16 cellular contexts compared by ENCODE assay signal in the genomic region with DNA sequence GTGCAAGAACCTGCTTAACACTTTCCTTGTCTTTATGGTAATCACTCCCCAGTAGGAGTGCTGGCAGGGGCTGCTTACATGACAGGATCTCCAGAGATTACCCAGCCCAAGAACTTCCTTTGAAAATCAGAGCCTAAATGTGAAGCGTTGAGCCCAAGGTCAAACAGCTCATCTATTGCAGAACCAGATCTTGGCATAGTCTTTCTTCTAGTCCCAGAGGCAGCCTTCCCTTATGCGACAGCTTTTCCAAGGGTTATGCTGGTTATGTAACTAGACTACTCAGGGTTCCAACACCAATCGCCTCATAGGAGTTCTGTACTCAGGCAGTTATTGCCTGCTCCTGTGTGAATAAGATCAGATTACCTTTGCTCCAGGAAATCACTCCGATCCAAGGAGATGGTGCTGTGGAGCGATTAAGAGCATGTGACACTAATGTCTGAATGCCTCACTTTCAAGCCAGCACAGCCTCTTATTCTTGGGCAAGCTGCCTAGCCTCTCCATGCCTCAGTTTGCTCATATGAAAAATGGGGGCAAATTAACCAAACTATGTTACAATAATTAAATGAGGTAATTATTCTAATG. TPM values are rescaled to one million over a fixed set of nuclear protein-coding genes. Genes with fewer than 3 reads are reported as not detected.
A peak's percentile ranks its signal among the peaks of the same experiment; 100 is the strongest.
DNase-seq lines count a peak whose midpoint lies in the region; ATAC-seq, FAIRE-seq and TF ChIP-seq lines count a peak whose summit lies in the region.
"Had no signal": no experiment of that assay in that cellular context is flagged by ENCODE, and none has a peak within 500 bp of the region (broad histone marks: within the 10 kb centered on the region; RNA-seq: fewer than 3 reads in every experiment).

No MANE protein-coding gene starts in this region.

- intact Hi-C loops in tibial artery (cut with DNase I; ENCODE audit: low total_unique reads) = loop anchor here (10.0 kb wide), 1 partner anchor 65 kb away; no protein-coding TSS in a partner anchor

- H3K36me3 Mint-ChIP-seq in astrocyte (ENCODE audit: low read depth, unreplicated experiment) = no peaks in the 10 kb centered on the region
- no peaks in the 10 kb centered on the region for H3K36me3 Mint-ChIP-seq in stimulated activated memory B cell treated with anti-CD40 and anti-IgM and Interleukin-4, amounts not matched to agents 10 μg/mL and 1 μg/mL and 100 μg/mL, for 72 hours
- H3K36me3 Mint-ChIP-seq: activated CD4-positive, alpha-beta memory T cell treated with anti-CD3 and anti-CD28 coated beads for 36 hours had no signal

- H3K4me2 ChIP-seq in astrocyte (ENCODE audit: low read length) = no peak overlapping the region

- no peak overlapping the region for H2AFZ ChIP-seq in astrocyte (ENCODE audit: low read depth, low read length)

- no peaks in the 10 kb centered on the region for H3K9me3 ChIP-seq in astrocyte (ENCODE audit: insufficient read depth, low read depth, low read length)
- no peaks in the 10 kb centered on the region for H3K9me3 ChIP-seq in tibial artery

- no peak for FAIRE-seq in astrocyte (lab: Jason Lieb, UNC)

- H3K27ac ChIP-seq in astrocyte (ENCODE audit: low read depth, low read length) (no peak overlapping the region), tibial artery (peak overlapping the region; percentile 12 to 22), caudate nucleus (ENCODE audit: low read depth, low read length) (no peak overlapping the region)

- H3K27me3 ChIP-seq in astrocyte (ENCODE audit: insufficient read depth, low read length) (no peaks in the 10 kb centered on the region), tibial artery (no peaks in the 10 kb centered on the region)

- peaks cover 2% of the 10 kb centered on the region for H3K9me3 Mint-ChIP-seq in astrocyte (ENCODE audit: unreplicated experiment)
- H3K9me3 Mint-ChIP-seq in stimulated activated memory B cell treated with anti-CD40 and anti-IgM and Interleukin-4, amounts not matched to agents 10 μg/mL and 1 μg/mL and 100 μg/mL, for 72 hours = no peaks in the 10 kb centered on the region
- H3K9me3 Mint-ChIP-seq: activated CD4-positive, alpha-beta memory T cell treated with anti-CD3 and anti-CD28 coated beads for 36 hours; nephron progenitor cell had no signal

- H3K79me2 ChIP-seq in astrocyte (ENCODE audit: insufficient read depth, low read length) = no peaks in the 10 kb centered on the region

- no peaks in the 10 kb centered on the region for H3K27me3 Mint-ChIP-seq in astrocyte (ENCODE audit: low read depth, unreplicated experiment)
- peaks cover 17% of the 10 kb centered on the region for H3K27me3 Mint-ChIP-seq in stimulated activated memory B cell treated with anti-CD40 and anti-IgM and Interleukin-4, amounts not matched to agents 10 μg/mL and 1 μg/mL and 100 μg/mL, for 72 hours

- H3K4me3 ChIP-seq in astrocyte (ENCODE audit: insufficient read depth, low read depth, low read length) = no peak overlapping the region
- no peak overlapping the region for H3K4me3 ChIP-seq in tibial artery

- H4K20me1 ChIP-seq in astrocyte (ENCODE audit: insufficient read depth, low read length) = no peaks in the 10 kb centered on the region

- TF ChIP-seq CTCF in astrocyte (IDR thresholded peaks at IDR 0.05; ENCODE audit: insufficient read depth, low read depth, low read length) = no peak
- TF ChIP-seq CTCF in tibial artery (IDR thresholded peaks at IDR 0.05) = no peak

- H3K4me3 Mint-ChIP-seq in astrocyte (ENCODE audit: unreplicated experiment) = no peak overlapping the region
- no peak overlapping the region for H3K4me3 Mint-ChIP-seq in stimulated activated memory B cell treated with anti-CD40 and anti-IgM and Interleukin-4, amounts not matched to agents 10 μg/mL and 1 μg/mL and 100 μg/mL, for 72 hours
- H3K4me3 Mint-ChIP-seq: activated CD4-positive, alpha-beta memory T cell treated with anti-CD3 and anti-CD28 coated beads for 36 hours; nephron progenitor cell had no signal

- DNase-seq in NCI-H2107 treated with DMSO at 0.1 percent for 48 hours (lab: John Stamatoyannopoulos, UW; ENCODE audit: unreplicated experiment) = peak; percentile 27
- DNase-seq in NCI-H2107 (lab: John Stamatoyannopoulos, UW) = no peak
- peak; percentile 18 for DNase-seq in astrocyte (ENCODE audit: low read depth)
- DNase-seq in iPS-NIHi11 (ENCODE audit: low spot score) = peak; percentile 60
- DNase-seq in tibial artery = peak in 1 of 2 donors; percentile 24
- no peak for DNase-seq in stimulated activated CD4-positive, alpha-beta T cell treated with anti-CD3 and anti-CD28 coated beads, Interleukin-2, amount 100 ng/mL, for 48 hours
- no peak for DNase-seq in caudate nucleus (lab: John Stamatoyannopoulos, UW)
- DNase-seq: activated CD4-positive, alpha-beta memory T cell treated with anti-CD3 and anti-CD28 coated beads for 36 hours; activated naive CD4-positive, alpha-beta T cell treated with anti-CD3 and anti-CD28 coated beads, Interleukin-2, amount 50 U/mL, for 16 hours; hypothalamus; NCI-H1105; nephron progenitor cell had no signal

- no peak for ATAC-seq in stimulated activated memory B cell treated with anti-CD40 and anti-IgM and Interleukin-4, amounts not matched to agents 10 μg/mL and 1 μg/mL and 100 μg/mL, for 72 hours
- ATAC-seq: Panc1 had no signal

- peaks cover 19% of the 10 kb centered on the region for H3K4me1 Mint-ChIP-seq in astrocyte (ENCODE audit: low read depth, unreplicated experiment)
- peaks cover 23% of the 10 kb centered on the region for H3K4me1 Mint-ChIP-seq in stimulated activated memory B cell treated with anti-CD40 and anti-IgM and Interleukin-4, amounts not matched to agents 10 μg/mL and 1 μg/mL and 100 μg/mL, for 72 hours

- no peak overlapping the region for H3K27ac Mint-ChIP-seq in astrocyte (ENCODE audit: unreplicated experiment)
- H3K27ac Mint-ChIP-seq in stimulated activated memory B cell treated with anti-CD40 and anti-IgM and Interleukin-4, amounts not matched to agents 10 μg/mL and 1 μg/mL and 100 μg/mL, for 72 hours = no peak overlapping the region
- H3K27ac Mint-ChIP-seq: activated CD4-positive, alpha-beta memory T cell treated with anti-CD3 and anti-CD28 coated beads for 36 hours; nephron progenitor cell had no signal

- no peak overlapping the region for H3K9ac ChIP-seq in astrocyte (ENCODE audit: low read length)

- no peaks in the 10 kb centered on the region for H3K36me3 ChIP-seq in astrocyte (ENCODE audit: insufficient read depth, low read length)
- H3K36me3 ChIP-seq in tibial artery = no peaks in the 10 kb centered on the region

- H3K4me1 ChIP-seq in astrocyte (ENCODE audit: insufficient read depth, low read length) (peaks cover 20% of the 10 kb centered on the region), tibial artery (peaks cover 0 to 41% (median 3%) of the 10 kb centered on the region in 4 donors)

RNA-seq across cellular contexts. Expression of gene LGI1, which starts 8.4 kb away (rescaled TPM):
- total RNA-seq in astrocyte = 0.41 and 2.0 TPM in 2 replicates
- total RNA-seq: activated CD4-positive, alpha-beta memory T cell treated with anti-CD3 and anti-CD28 coated beads for 36 hours; dermis microvascular lymphatic vessel endothelial cell; T-helper 2 cell treated with Interferon-gamma antibody and Interleukin-4, amounts not matched to agents 100 ng/mL and 5 ng/mL, for 36 hours had no signal

RNA-seq across cellular contexts. Expression of gene FRA10AC1, which starts 46.9 kb away (rescaled TPM):
- total RNA-seq in astrocyte = 10.6 and 13.2 TPM in 2 replicates

Comparison
In these comparisons a context has a peak if more than half of its experiments do, and no peak if none do; other contexts are left out.
1. DNase-seq: peak in NCI-H2107 treated with DMSO at 0.1 percent for 48 hours (single experiment), astrocyte (single experiment) and iPS-NIHi11 (single experiment); none in NCI-H2107 (single experiment), stimulated activated CD4-positive, alpha-beta T cell treated with anti-CD3 and anti-CD28 coated beads, Interleukin-2, amount 100 ng/mL, for 48 hours (0 of 2) and caudate nucleus (0 of 61).
2. H3K27ac ChIP-seq: peak in tibial artery (2 of 2); none in astrocyte (single experiment) and caudate nucleus (single experiment).